25 cellular contexts compared by ENCODE assay signal in the genomic region with DNA sequence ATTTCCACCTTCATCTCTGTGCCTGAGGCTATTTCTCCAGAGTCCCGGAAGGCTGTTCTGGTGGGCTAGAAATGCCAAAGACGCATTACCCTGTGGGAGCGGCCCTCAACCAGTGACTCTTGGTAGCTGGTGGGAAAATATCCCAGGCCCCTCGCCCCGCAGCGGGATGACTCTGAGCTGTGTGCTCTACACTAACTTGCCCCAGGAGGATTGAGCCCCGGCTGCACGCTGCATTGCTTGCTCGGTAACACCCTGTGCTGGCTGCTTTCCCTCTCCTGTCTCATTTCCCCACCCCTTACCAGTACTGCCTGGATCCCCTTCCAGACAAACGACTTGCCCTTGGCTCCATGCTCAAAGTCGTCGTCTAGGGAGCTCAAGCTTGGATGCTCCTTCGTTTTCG.
"Had no signal": no experiment of that assay in that cellular context is flagged by ENCODE, and none has a peak within 500 bp of the region (broad histone marks: within the 10 kb centered on the region; RNA-seq: fewer than 3 reads in every experiment).

No MANE protein-coding gene starts in this region.

- H3K36me3 ChIP-seq: gastroesophageal sphincter, heart left ventricle, pancreas, tibial nerve, uterus had no signal

- H3K4me3 Mint-ChIP-seq: activated B cell treated with CpG ODN at 0.5 μM for 24 hours; activated CD4-positive, alpha-beta T cell treated with anti-CD3 and anti-CD28 coated beads for 36 hours; activated naive CD8-positive, alpha-beta T cell treated with anti-CD3 and anti-CD28 coated beads for 36 hours; activated T-cell treated with anti-CD3 and anti-CD28 coated beads, Interleukin-2, amount 50 U/mL, for 4 hours; natural killer cell; stimulated activated effector memory CD8-positive, alpha-beta T cell treated with anti-CD3 and anti-CD28 coated beads, Interleukin-12 subunit alpha, Interleukin-12 subunit beta, amount 100 ng/mL, for 72 hours; stimulated activated naive CD8-positive, alpha-beta T cell treated with anti-CD3 and anti-CD28 coated beads, Interleukin-15, amount 100 ng/mL, for 72 hours had no signal

- H3K9me3 ChIP-seq: gastroesophageal sphincter, heart left ventricle, pancreas, tibial nerve, uterus had no signal

- H3K4me1 Mint-ChIP-seq: activated B cell treated with CpG ODN at 0.5 μM for 24 hours; activated CD4-positive, alpha-beta T cell treated with anti-CD3 and anti-CD28 coated beads for 36 hours; activated naive CD8-positive, alpha-beta T cell treated with anti-CD3 and anti-CD28 coated beads for 36 hours; natural killer cell; stimulated activated effector memory CD8-positive, alpha-beta T cell treated with anti-CD3 and anti-CD28 coated beads, Interleukin-12 subunit alpha, Interleukin-12 subunit beta, amount 100 ng/mL, for 72 hours; stimulated activated naive CD8-positive, alpha-beta T cell treated with anti-CD3 and anti-CD28 coated beads, Interleukin-15, amount 100 ng/mL, for 72 hours had no signal

- H3K27me3 ChIP-seq: gastroesophageal sphincter, pancreas, tibial nerve, uterus had no signal

- H3K9me3 Mint-ChIP-seq: activated B cell treated with CpG ODN at 0.5 μM for 24 hours; activated naive CD8-positive, alpha-beta T cell treated with anti-CD3 and anti-CD28 coated beads for 36 hours; activated T-cell treated with anti-CD3 and anti-CD28 coated beads, Interleukin-2, amount 50 U/mL, for 4 hours; natural killer cell; stimulated activated effector memory CD8-positive, alpha-beta T cell treated with anti-CD3 and anti-CD28 coated beads, Interleukin-12 subunit alpha, Interleukin-12 subunit beta, amount 100 ng/mL, for 72 hours; stimulated activated naive CD8-positive, alpha-beta T cell treated with anti-CD3 and anti-CD28 coated beads, Interleukin-15, amount 100 ng/mL, for 72 hours had no signal

- H3K36me3 Mint-ChIP-seq: activated naive CD8-positive, alpha-beta T cell treated with anti-CD3 and anti-CD28 coated beads for 36 hours; natural killer cell; stimulated activated effector memory CD8-positive, alpha-beta T cell treated with anti-CD3 and anti-CD28 coated beads, Interleukin-12 subunit alpha, Interleukin-12 subunit beta, amount 100 ng/mL, for 72 hours had no signal

- H3K4me3 ChIP-seq: gastroesophageal sphincter, heart left ventricle, lung, pancreas, tibial nerve, uterus had no signal

- H3K4me1 ChIP-seq: heart left ventricle, pancreas had no signal

- DNase-seq: activated B cell treated with CpG ODN at 0.5 μM for 24 hours; activated CD4-positive, alpha-beta T cell treated with anti-CD3 and anti-CD28 coated beads for 36 hours; activated CD4-positive, alpha-beta T cell treated with anti-CD3 and anti-CD28 coated beads, Interleukin-2, amount 50 U/mL, for 4 hours; activated CD8-positive, alpha-beta memory T cell treated with anti-CD3 and anti-CD28 coated beads for 24 hours; activated CD8-positive, alpha-beta memory T cell treated with anti-CD3 and anti-CD28 coated beads, Interleukin-2, amount 50 U/mL, for 4 hours; activated naive CD4-positive, alpha-beta T cell treated with Interleukin-2 at 50 U/mL for 16 hours; activated naive CD8-positive, alpha-beta T cell treated with anti-CD3 and anti-CD28 coated beads for 36 hours; activated T-cell treated with anti-CD3 and anti-CD28 coated beads, Interleukin-2, amount 50 U/mL, for 4 hours; amniotic stem cell; left colon; midbrain; natural killer cell; pancreas; small intestine; stimulated activated CD4-positive, alpha-beta T cell treated with anti-CD3 and anti-CD28 coated beads, Interleukin-2, amount 100 ng/mL, for 24 hours; stimulated activated naive CD8-positive, alpha-beta T cell treated with anti-CD3 and anti-CD28 coated beads, Interleukin-15, amount 100 ng/mL, for 72 hours; T-helper 1 cell; T-helper 9 cell; uterus had no signal

- H3K27ac Mint-ChIP-seq: activated B cell treated with CpG ODN at 0.5 μM for 24 hours; activated CD4-positive, alpha-beta T cell treated with anti-CD3 and anti-CD28 coated beads for 36 hours; activated naive CD8-positive, alpha-beta T cell treated with anti-CD3 and anti-CD28 coated beads for 36 hours; natural killer cell; stimulated activated effector memory CD8-positive, alpha-beta T cell treated with anti-CD3 and anti-CD28 coated beads, Interleukin-12 subunit alpha, Interleukin-12 subunit beta, amount 100 ng/mL, for 72 hours; stimulated activated naive CD8-positive, alpha-beta T cell treated with anti-CD3 and anti-CD28 coated beads, Interleukin-15, amount 100 ng/mL, for 72 hours had no signal

- H3K27me3 Mint-ChIP-seq: activated CD4-positive, alpha-beta T cell treated with anti-CD3 and anti-CD28 coated beads for 36 hours; activated naive CD8-positive, alpha-beta T cell treated with anti-CD3 and anti-CD28 coated beads for 36 hours; stimulated activated naive CD8-positive, alpha-beta T cell treated with anti-CD3 and anti-CD28 coated beads, Interleukin-15, amount 100 ng/mL, for 72 hours had no signal

- H3K27ac ChIP-seq: epithelial cell of prostate, gastroesophageal sphincter, heart left ventricle, pancreas, tibial nerve, uterus had no signal
